In the genomic region with DNA sequence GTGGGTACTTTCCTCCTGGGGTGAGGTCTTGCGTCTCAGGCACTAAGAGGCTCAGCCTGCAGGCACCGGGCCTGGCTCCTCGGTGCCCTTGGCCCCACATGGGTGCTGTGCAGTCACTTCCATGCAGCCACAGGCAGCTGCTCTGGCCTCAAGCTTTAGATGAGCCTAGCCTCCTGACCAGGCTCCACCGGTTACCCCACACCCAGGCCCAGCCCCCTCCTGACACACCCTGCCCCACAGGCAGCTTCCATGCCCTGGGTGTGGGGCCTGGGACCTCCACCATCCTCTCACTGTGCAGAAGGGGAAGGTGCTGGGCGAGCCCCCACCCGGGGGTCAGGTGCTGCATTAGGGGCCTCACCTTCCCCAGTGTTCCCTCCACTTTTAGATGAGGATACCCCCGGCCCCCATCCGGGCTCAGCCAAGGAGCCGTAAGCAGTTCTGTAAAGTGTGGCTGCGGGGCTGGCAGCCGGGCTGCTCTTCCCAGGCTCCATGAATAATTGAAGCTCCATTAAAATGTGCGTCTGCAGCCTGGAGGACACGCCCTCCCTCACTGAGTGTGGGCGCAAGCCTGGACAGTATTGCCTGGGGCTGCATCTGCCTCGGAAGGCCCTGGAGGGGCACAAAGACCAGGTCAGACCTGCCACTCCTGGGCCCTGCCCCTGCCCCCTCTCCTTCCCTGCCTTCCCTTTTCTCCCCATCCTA, we compare ENCODE assay signal across 19 cellular contexts.
"Had no signal": no experiment of that assay in that cellular context is flagged by ENCODE, and none has a peak within 500 bp of the region (broad histone marks: within the 10 kb centered on the region; RNA-seq: fewer than 3 reads in every experiment).

No MANE protein-coding gene starts in this region.

- H3K4me3 ChIP-seq: coronary artery, esophagus muscularis mucosa, gastroesophageal sphincter, heart right ventricle, left ventricle myocardium inferior, prostate gland, transverse colon, vagina had no signal

- ATAC-seq: activated CD8-positive, alpha-beta memory T cell treated with anti-CD3 and anti-CD28 coated beads, Interleukin-2, amount 10 ng/mL, durations not matched to agents 7 days and 5 days; gastroesophageal sphincter; heart right ventricle; right cardiac atrium had no signal

- DNase-seq: activated CD4-positive, alpha-beta memory T cell treated with anti-CD3 and anti-CD28 coated beads, Interleukin-2, amount 10 ng/mL, durations not matched to agents 7 days and 5 days; activated CD4-positive, alpha-beta T cell treated with anti-CD3 and anti-CD28 coated beads for 48 hours; activated CD4-positive, CD25-positive, alpha-beta regulatory T cell; activated CD8-positive, alpha-beta memory T cell treated with anti-CD3 and anti-CD28 coated beads, Interleukin-2, amount 10 ng/mL, durations not matched to agents 7 days and 5 days; activated naive CD4-positive, alpha-beta T cell treated with anti-CD3 and anti-CD28 coated beads, Interleukin-2, amount 10 ng/mL, durations not matched to agents 7 days and 5 days; effector CD4-positive, alpha-beta T cell; heart right ventricle; left ventricle myocardium inferior; nephron progenitor cell; right cardiac atrium; stimulated activated CD4-positive, alpha-beta T cell treated with anti-CD3 and anti-CD28 coated beads, Interleukin-2, amount 100 ng/mL, for 24 hours; stimulated activated naive CD4-positive, alpha-beta T cell treated with Interleukin-2 at 50 U/mL for 16 hours; T-helper 9 cell; transverse colon had no signal
